Comparison of ENCODE assay signal across 8 cellular contexts in genomic region chr5:172772112-172772906, GRCh38. TPM values are rescaled to one million over a fixed set of nuclear protein-coding genes. Genes with fewer than 3 reads are reported as not detected.
DNase-seq lines count a peak whose midpoint lies in the region; ATAC-seq and TF ChIP-seq lines count a peak whose summit lies in the region.

No MANE protein-coding gene starts in this region.

- POLR2A ChIA-PET in activated CD4-positive, alpha-beta T cell treated with anti-CD3 and anti-CD28 coated beads for 36 hours (lab: Charles Lee) = interaction anchor here (0.9 to 3.1 kb wide), 5 partner anchors 9 to 212 kb away, joined by 3 to 19 read pairs (median 4); partner anchors contain the start of gene ATP6V0E1

- DNase-seq in NCI-H345 (lab: John Stamatoyannopoulos, UW) (peak; percentile 82), choroid plexus epithelial cell (ENCODE audit: low read depth) (peak; percentile 98), left kidney (ENCODE audit: low read depth, low spot score) (peak; percentile 93), cortex of kidney (lab: John Stamatoyannopoulos, UW) (no peak)
- DNase-seq in activated CD4-positive, alpha-beta T cell treated with anti-CD3 and anti-CD28 coated beads for 36 hours = peak; percentile 86
- DNase-seq in stimulated activated CD4-positive, alpha-beta T cell treated with anti-CD3 and anti-CD28 coated beads, Interleukin-1b, Interleukin-23, amount 100 ng/mL, for 48 hours = peak; percentile 70

- peak overlapping the region; percentile 45 for H3K4me3 ChIP-seq in choroid plexus epithelial cell (ENCODE audit: low read depth, low read length)

- intact Hi-C loops in activated CD4-positive, alpha-beta T cell treated with anti-CD3 and anti-CD28 coated beads for 36 hours (cut with DNase I, micrococcal nuclease) = loop anchor here (1.0 to 10.0 kb wide), 11 partner anchors 35 to 1385 kb away; partner anchors contain the start of genes CPEB4 (in 1 of the 2), ERGIC1 (in 1 of the 2), FBXW11 (in 1 of the 2) and NPM1 (in 1 of the 2)

- ATAC-seq in HG02938 (IDR thresholded peaks at IDR 0.05; ENCODE audit: unreplicated experiment) = peak; percentile 34
- peak; percentile 39 for ATAC-seq in activated CD4-positive, alpha-beta T cell treated with anti-CD3 and anti-CD28 coated beads for 36 hours

- peak overlapping the region; percentile 82 for H3K4me3 Mint-ChIP-seq in activated CD4-positive, alpha-beta T cell treated with anti-CD3 and anti-CD28 coated beads for 36 hours

- peak; percentile 95 for TF ChIP-seq CTCF in GM12874 (IDR thresholded peaks at IDR 0.05; ENCODE audit: insufficient read depth, low read depth, low read length)
- TF ChIP-seq CTCF in choroid plexus epithelial cell (conservative IDR thresholded peaks at IDR 0.05; ENCODE audit: low read depth, low read length) = peak; percentile 73

- peaks cover 22% of the 10 kb centered on the region for H3K36me3 Mint-ChIP-seq in activated CD4-positive, alpha-beta T cell treated with anti-CD3 and anti-CD28 coated beads for 36 hours (ENCODE audit: low read depth)

- peaks cover 66% of the 10 kb centered on the region for H3K4me1 Mint-ChIP-seq in activated CD4-positive, alpha-beta T cell treated with anti-CD3 and anti-CD28 coated beads for 36 hours

- H3K27ac Mint-ChIP-seq in activated CD4-positive, alpha-beta T cell treated with anti-CD3 and anti-CD28 coated beads for 36 hours = peak overlapping the region; percentile 97

- no peaks in the 10 kb centered on the region for H3K9me3 Mint-ChIP-seq in activated CD4-positive, alpha-beta T cell treated with anti-CD3 and anti-CD28 coated beads for 36 hours (ENCODE audit: low read depth)

- H3K27me3 Mint-ChIP-seq in activated CD4-positive, alpha-beta T cell treated with anti-CD3 and anti-CD28 coated beads for 36 hours = no peaks in the 10 kb centered on the region

- CTCF ChIA-PET in activated CD4-positive, alpha-beta T cell treated with anti-CD3 and anti-CD28 coated beads for 36 hours (lab: Charles Lee) = interaction anchor here (0.6 to 4.3 kb wide), 13 partner anchors 11 to 531 kb away, joined by 3 to 16 read pairs (median 4); partner anchors contain the start of genes ATP6V0E1 and ERGIC1

RNA-seq across cellular contexts. Expression of gene DUSP1, which starts 1.3 kb away (rescaled TPM):
- 1 to 10 TPM; 6.7 to 7.4 TPM for total RNA-seq in activated CD4-positive, alpha-beta T cell treated with anti-CD3 and anti-CD28 coated beads for 36 hours
